Comparison of ENCODE assay signal across 8 cellular contexts in the genomic region with DNA sequence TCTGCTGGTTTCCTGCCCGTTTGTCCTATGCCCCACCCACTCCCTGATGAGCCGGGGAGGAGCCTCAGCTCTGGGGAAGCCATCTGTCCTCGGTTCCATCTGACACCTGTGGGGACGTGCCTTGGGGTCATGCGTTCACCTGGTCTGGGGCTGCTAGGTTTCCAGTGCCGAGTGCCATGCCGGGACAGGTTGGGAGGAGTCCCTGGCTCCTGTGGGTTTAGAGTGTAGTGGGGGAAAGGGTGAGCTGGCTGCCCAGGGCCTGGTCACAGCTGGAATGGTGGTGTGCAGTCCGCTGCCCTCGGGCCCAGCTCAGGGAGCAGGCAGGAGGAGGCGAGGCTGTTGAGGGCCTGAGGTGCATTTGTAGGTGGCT. TPM values are rescaled to one million over a fixed set of nuclear protein-coding genes. Genes with fewer than 3 reads are reported as not detected.
DNase-seq lines count a peak whose midpoint lies in the region; ATAC-seq, FAIRE-seq and TF ChIP-seq lines count a peak whose summit lies in the region.

No MANE protein-coding gene starts in this region.

- BruUV-seq in K562 (replicated peaks; lab: Mats Ljungman, UMichigan) = no TSS peak

- CTCF ChIA-PET in K562 (lab: Yijun Ruan, JAX; ENCODE audit: low intra/inter-chr PET ratio) = no interaction called here

- peaks cover 3% of the 10 kb centered on the region; the same call in 2 of the 3 replicates for H3K36me3 ChIP-seq in K562 (ENCODE audit: control insufficient read depth, insufficient read depth, low read length)
- H3K36me3 ChIP-seq in thyroid gland = no peaks in the 10 kb centered on the region

- peaks cover 42% of the 10 kb centered on the region for H4K20me1 ChIP-seq in K562 (replicated peaks; ENCODE audit: control insufficient read depth, insufficient read depth, low read length)

- H3K27ac ChIP-seq in K562 (ENCODE audit: extremely low read depth, low read depth, low read length) (peak overlapping the region; percentile 59; the same call in 2 of the 3 replicates), thyroid gland (peak overlapping the region; percentile 74 to 94 (median 85))

- peak overlapping the region; percentile 89 for H3K4me2 ChIP-seq in K562 (ENCODE audit: insufficient read depth, low read length)

- WGBS in K562 (ENCODE audit: insufficient coverage, low coverage, missing lambda C conversion rate) = 19% methylated on average over 10 of the region's 10 CpGs
- 22 to 29% methylated on average over 10 of the region's 10 CpGs for WGBS in thyroid gland, 2 donors

- H3K4me1 ChIP-seq in K562 (replicated peaks in 1 of 2; ENCODE audit: control insufficient read depth in 2 of 2, insufficient read depth in 2 of 2, low read length in 2 of 2) = peaks cover 22 to 56% of the 10 kb centered on the region in 2 experiments; a peak in 4 of 5 replicates
- peaks cover 58 to 60% of the 10 kb centered on the region in 2 donors for H3K4me1 ChIP-seq in thyroid gland

- H3K27me3 ChIP-seq in K562 (ENCODE audit: control insufficient read depth in 2 of 2, insufficient read depth in 2 of 2, low read length in 2 of 2) (no peaks in the 10 kb centered on the region; a peak in 1 of 5 replicates), thyroid gland (no peaks in the 10 kb centered on the region)

- H3K9me3 ChIP-seq in K562 (replicated peaks; ENCODE audit: control insufficient read depth, insufficient read depth, low read depth, low read length) (no peaks in the 10 kb centered on the region), thyroid gland (no peaks in the 10 kb centered on the region)

- POLR2A ChIA-PET in K562 (lab: Yijun Ruan, JAX) = interaction anchor here (0.6 to 3.2 kb wide), 6 partner anchors 11 to 1192 kb away, joined by 3 to 10 read pairs (median 3); no protein-coding TSS in a partner anchor

- in situ Hi-C loops in K562 (cut with MboI) = no loop called here

- TF ChIP-seq CTCF in K562 (IDR thresholded peaks at IDR 0.05 in 2 of 3, conservative IDR thresholded peaks at IDR 0.05 in 1 of 3; ENCODE audit: insufficient read depth in 2 of 3, low read depth in 1 of 3, low read length in 3 of 3) = no peak
- TF ChIP-seq CTCF in thyroid gland (IDR thresholded peaks at IDR 0.05) = no peak

- no peak for TF ChIP-seq EP300 in K562 (IDR thresholded peaks at IDR 0.05; ENCODE audit: low read length)

- peak; percentile 48 for DNase-seq in DMS153 treated with DMSO at 0.1 percent for 48 hours (lab: John Stamatoyannopoulos, UW; ENCODE audit: unreplicated experiment)
- DNase-seq in DMS153 (lab: John Stamatoyannopoulos, UW) = no peak
- peak; percentile 66 for DNase-seq in NCI-H510A treated with DMSO at 0.1 percent for 48 hours (lab: John Stamatoyannopoulos, UW)
- peak; percentile 66 to 69 (median 68) for DNase-seq in K562 (ENCODE audit: extremely low read depth in 1 of 4, low spot score in 3 of 4)
- DNase-seq in left lobe of liver (ENCODE audit: low spot score) = peak; percentile 74
- peak; percentile 67 to 83 for DNase-seq in thyroid gland
- no peak for DNase-seq in inferior parietal cortex (ENCODE audit: extremely low spot score)

- H3K9ac ChIP-seq in K562 (ENCODE audit: insufficient read depth in 1 of 2, low read depth in 2 of 2, low read length in 2 of 2) = peak overlapping the region; percentile 56 to 96

- TF ChIP-seq RAD21 in K562 (CRISPR knock-in tag; conservative IDR thresholded peaks at IDR 0.05 in 1 of 2, IDR thresholded peaks at IDR 0.05 in 1 of 2) = no peak

- intact Hi-C loops in K562 (cut with micrococcal nuclease) (no loop called here), thyroid gland (cut with DNase I) (no loop called here)

- peak overlapping the region; percentile 61; the same call in 1 of the 2 replicates for H2AFZ ChIP-seq in K562 (ENCODE audit: low read depth, low read length)

- H3K4me3 ChIP-seq in K562 (peak overlapping the region; percentile 61), thyroid gland (replicated peaks in 1 of 3) (peak overlapping the region in 1 of 3 donors; percentile 61)

- peaks cover 12% of the 10 kb centered on the region for H3K9me1 ChIP-seq in K562 (ENCODE audit: control insufficient read depth, insufficient read depth, low read length)

- ATAC-seq in K562 (peak; percentile 38), left lobe of liver (peak; percentile 37), GM21367 (IDR thresholded peaks at IDR 0.05; ENCODE audit: unreplicated experiment) (no peak)

- FAIRE-seq in K562 (lab: Jason Lieb, UNC) = peak; percentile 84

- peaks cover 67% of the 10 kb centered on the region for H3K79me2 ChIP-seq in K562 (ENCODE audit: control insufficient read depth, insufficient read depth, low read length)

- TF ChIP-seq POLR2A in K562 (conservative IDR thresholded peaks at IDR 0.05) (no peak), thyroid gland (IDR thresholded peaks at IDR 0.05) (peak in 1 of 2 donors; percentile 63)

TF ChIP-seq in K562, 482 proteins besides CTCF, POLR2A, EP300 and RAD21 (continues in another document):
- TF ChIP-seq MTF1 (CRISPR knock-in tag; IDR thresholded peaks at IDR 0.05; ENCODE audit: borderline replicate concordance) (no peak), MEIS2 (IDR thresholded peaks at IDR 0.05; ENCODE audit: partially characterized antibody) (peak; percentile 31), FOXK1 (CRISPR knock-in tag; IDR thresholded peaks at IDR 0.05; ENCODE audit: borderline replicate concordance) (0 out of 2 replicates have a peak, but pooled peaks have one; percentile 33), LEF1 (IDR thresholded peaks at IDR 0.05) (no peak), SOX6 (IDR thresholded peaks at IDR 0.05) (no peak), PRMT5 (CRISPR knock-in tag; IDR thresholded peaks at IDR 0.05) (no peak), ZNF589 (CRISPR knock-in tag; IDR thresholded peaks at IDR 0.05; ENCODE audit: low read depth) (no peak), ZNF77 (CRISPR knock-in tag; IDR thresholded peaks at IDR 0.05) (no peak), SMARCE1 (IDR thresholded peaks at IDR 0.05) (no peak)
- TF ChIP-seq, protein P1, sequence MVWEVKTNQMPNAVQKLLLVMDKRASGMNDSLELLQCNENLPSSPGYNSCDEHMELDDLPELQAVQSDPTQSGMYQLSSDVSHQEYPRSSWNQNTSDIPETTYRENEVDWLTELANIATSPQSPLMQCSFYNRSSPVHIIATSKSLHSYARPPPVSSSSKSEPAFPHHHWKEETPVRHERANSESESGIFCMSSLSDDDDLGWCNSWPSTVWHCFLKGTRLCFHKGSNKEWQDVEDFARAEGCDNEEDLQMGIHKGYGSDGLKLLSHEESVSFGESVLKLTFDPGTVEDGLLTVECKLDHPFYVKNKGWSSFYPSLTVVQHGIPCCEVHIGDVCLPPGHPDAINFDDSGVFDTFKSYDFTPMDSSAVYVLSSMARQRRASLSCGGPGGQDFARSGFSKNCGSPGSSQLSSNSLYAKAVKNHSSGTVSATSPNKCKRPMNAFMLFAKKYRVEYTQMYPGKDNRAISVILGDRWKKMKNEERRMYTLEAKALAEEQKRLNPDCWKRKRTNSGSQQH (CRISPR knock-in tag; IDR thresholded peaks at IDR 0.05) = no peak
- TF ChIP-seq, protein P2, sequence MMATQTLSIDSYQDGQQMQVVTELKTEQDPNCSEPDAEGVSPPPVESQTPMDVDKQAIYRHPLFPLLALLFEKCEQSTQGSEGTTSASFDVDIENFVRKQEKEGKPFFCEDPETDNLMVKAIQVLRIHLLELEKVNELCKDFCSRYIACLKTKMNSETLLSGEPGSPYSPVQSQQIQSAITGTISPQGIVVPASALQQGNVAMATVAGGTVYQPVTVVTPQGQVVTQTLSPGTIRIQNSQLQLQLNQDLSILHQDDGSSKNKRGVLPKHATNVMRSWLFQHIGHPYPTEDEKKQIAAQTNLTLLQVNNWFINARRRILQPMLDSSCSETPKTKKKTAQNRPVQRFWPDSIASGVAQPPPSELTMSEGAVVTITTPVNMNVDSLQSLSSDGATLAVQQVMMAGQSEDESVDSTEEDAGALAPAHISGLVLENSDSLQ (IDR thresholded peaks at IDR 0.05) = no peak
- TF ChIP-seq, protein P3, sequence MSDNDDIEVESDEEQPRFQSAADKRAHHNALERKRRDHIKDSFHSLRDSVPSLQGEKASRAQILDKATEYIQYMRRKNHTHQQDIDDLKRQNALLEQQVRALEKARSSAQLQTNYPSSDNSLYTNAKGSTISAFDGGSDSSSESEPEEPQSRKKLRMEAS (CRISPR knock-in tag; IDR thresholded peaks at IDR 0.05) = no peak
- TF ChIP-seq, protein P4, sequence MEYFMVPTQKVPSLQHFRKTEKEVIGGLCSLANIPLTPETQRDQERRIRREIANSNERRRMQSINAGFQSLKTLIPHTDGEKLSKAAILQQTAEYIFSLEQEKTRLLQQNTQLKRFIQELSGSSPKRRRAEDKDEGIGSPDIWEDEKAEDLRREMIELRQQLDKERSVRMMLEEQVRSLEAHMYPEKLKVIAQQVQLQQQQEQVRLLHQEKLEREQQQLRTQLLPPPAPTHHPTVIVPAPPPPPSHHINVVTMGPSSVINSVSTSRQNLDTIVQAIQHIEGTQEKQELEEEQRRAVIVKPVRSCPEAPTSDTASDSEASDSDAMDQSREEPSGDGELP (CRISPR knock-in tag; IDR thresholded peaks at IDR 0.05; ENCODE audit: borderline replicate concordance) = peak; percentile 41; the same call in 1 of the 2 replicates

RNA-seq across cellular contexts. Expression of a gene that starts 2.5 kb away (rescaled TPM):
- 107 and 202 TPM in 2 replicates for total RNA-seq in K562 (2011; cell fraction: chromatin; rRNA removed; ENCODE audit: low replicate concordance)
- total RNA-seq in K562 (2011; cell fraction: nucleolus; rRNA removed) = 89.1 and 93.6 TPM in 2 replicates
- 45.3 and 67.9 TPM in 2 replicates for total RNA-seq in K562 (2011; cell fraction: nucleoplasm; rRNA removed)
- total RNA-seq in K562 (2014; rRNA removed) (11.0 and 12.0 TPM in 2 replicates), K562 (2014; rRNA removed; fragmentation: Illumina TruSeq; extraction: Trizol) (3.6 and 4.5 TPM in 2 replicates), K562 (2015; rRNA removed; fragmentation: Illumina TruSeq; extraction: Trizol) (7.3 and 7.7 TPM in 2 replicates), K562 (2021) (29.9 TPM in 2 replicates), left lobe of liver (38.1 TPM), thyroid gland (10 to 100 TPM; 44.3 to 87.2 (median 75.8) TPM)
- polyA plus RNA-seq in K562 (2011; rRNA removed) (11.2 and 20.3 TPM in 2 replicates), K562 (2014; fragmentation: Illumina TruSeq; extraction: Trizol) (5.1 and 10.5 TPM in 2 replicates), K562 (2014; fragmentation: Nextera tagmentation; extraction: Ambion mirVana) (under 1 TPM; 0.21 to 0.25 TPM), K562 (2014; rRNA removed) (11.5 and 13.7 TPM in 2 replicates)
- polyA plus RNA-seq in K562 (2011; cell fraction: cytosol; rRNA removed) = 10.4 and 17.7 TPM in 2 replicates
- polyA plus RNA-seq in K562 (2011; cell fraction: nucleus; rRNA removed) = 25.6 and 35.2 TPM in 2 replicates
- polyA plus RNA-seq in K562 (2012) = 16.8 and 24.0 TPM in 2 replicates
- polyA minus RNA-seq in K562 (2011; rRNA and poly(A)+ RNA removed) = 10.5 and 14.0 TPM in 2 replicates
- 34.8 and 59.5 TPM in 2 replicates for polyA minus RNA-seq in K562 (2011; cell fraction: cytosol; rRNA and poly(A)+ RNA removed)
- 26.9 and 35.7 TPM in 2 replicates for polyA minus RNA-seq in K562 (2011; cell fraction: nucleus; rRNA and poly(A)+ RNA removed)

Comparison
In these comparisons a context has a peak if more than half of its experiments do, and no peak if none do; other contexts are left out.
1. DNase-seq: peak in DMS153 treated with DMSO at 0.1 percent for 48 hours (single experiment), NCI-H510A treated with DMSO at 0.1 percent for 48 hours (single experiment), K562 (4 of 4), left lobe of liver (single experiment) and thyroid gland (2 of 2); none in DMS153 (single experiment) and inferior parietal cortex (single experiment).